3 cellular contexts compared by ENCODE assay signal in the genomic region with DNA sequence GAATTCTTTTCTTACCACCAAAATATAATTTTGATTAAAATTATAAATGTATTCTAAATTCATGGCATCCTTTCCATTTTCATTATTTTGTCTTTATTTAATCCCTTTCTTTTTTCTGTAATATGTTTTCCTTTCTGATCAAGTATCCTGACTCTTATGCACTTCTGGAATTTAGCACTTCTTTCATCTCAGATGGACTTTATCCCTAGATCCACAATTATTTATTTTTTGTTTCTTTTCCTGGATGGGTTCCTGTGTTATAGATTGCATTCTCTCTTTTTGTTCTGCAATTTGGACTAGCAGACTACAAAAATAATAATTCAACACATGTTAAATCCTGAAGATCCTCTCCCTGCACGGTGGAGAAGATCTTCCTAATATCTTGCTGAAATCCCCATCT.
TF ChIP-seq lines count a peak whose summit lies in the region.

No MANE protein-coding gene starts in this region.

TF ChIP-seq in liver, 16 proteins besides CTCF, POLR2A, EP300 and RAD21:
- TF ChIP-seq HNF4G (IDR thresholded peaks at IDR 0.05) (peak; percentile 23), GABPA (IDR thresholded peaks at IDR 0.05 in 1 of 2, conservative IDR thresholded peaks at IDR 0.05 in 1 of 2) (no peak), RXRA (IDR thresholded peaks at IDR 0.05) (peak in 1 of 2 donors; percentile 19), HNF4A (conservative IDR thresholded peaks at IDR 0.05) (peak; percentile 78 to 85), NR2F2 (IDR thresholded peaks at IDR 0.05) (no peak)
TF ChIP-seq in liver: peak in this region for 3.

TF ChIP-seq in HepG2, 621 proteins besides CTCF, POLR2A, EP300 and RAD21:
- no peak for TF ChIP-seq ZNF720 (CRISPR knock-in tag; IDR thresholded peaks at IDR 0.05)

TF ChIP-seq in K562, 482 proteins besides CTCF, POLR2A, EP300 and RAD21:
- TF ChIP-seq, protein P1, sequence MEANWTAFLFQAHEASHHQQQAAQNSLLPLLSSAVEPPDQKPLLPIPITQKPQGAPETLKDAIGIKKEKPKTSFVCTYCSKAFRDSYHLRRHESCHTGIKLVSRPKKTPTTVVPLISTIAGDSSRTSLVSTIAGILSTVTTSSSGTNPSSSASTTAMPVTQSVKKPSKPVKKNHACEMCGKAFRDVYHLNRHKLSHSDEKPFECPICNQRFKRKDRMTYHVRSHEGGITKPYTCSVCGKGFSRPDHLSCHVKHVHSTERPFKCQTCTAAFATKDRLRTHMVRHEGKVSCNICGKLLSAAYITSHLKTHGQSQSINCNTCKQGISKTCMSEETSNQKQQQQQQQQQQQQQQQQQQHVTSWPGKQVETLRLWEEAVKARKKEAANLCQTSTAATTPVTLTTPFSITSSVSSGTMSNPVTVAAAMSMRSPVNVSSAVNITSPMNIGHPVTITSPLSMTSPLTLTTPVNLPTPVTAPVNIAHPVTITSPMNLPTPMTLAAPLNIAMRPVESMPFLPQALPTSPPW (CRISPR knock-in tag; IDR thresholded peaks at IDR 0.05) = no peak
- no peak for TF ChIP-seq EZH2 (IDR thresholded peaks at IDR 0.05; ENCODE audit: borderline replicate concordance, low read depth, low read length)
- no peak for TF ChIP-seq PTBP1 (IDR thresholded peaks at IDR 0.05; ENCODE audit: low read depth, low read length)
- no peak for TF ChIP-seq ZBTB34 (CRISPR knock-in tag; IDR thresholded peaks at IDR 0.05)
- no peak for TF ChIP-seq EP400 (IDR thresholded peaks at IDR 0.05)
- TF ChIP-seq HMG20A (CRISPR knock-in tag; conservative IDR thresholded peaks at IDR 0.05) = no peak
- no peak for TF ChIP-seq TAL1 (IDR thresholded peaks at IDR 0.05)
- TF ChIP-seq, protein P2, sequence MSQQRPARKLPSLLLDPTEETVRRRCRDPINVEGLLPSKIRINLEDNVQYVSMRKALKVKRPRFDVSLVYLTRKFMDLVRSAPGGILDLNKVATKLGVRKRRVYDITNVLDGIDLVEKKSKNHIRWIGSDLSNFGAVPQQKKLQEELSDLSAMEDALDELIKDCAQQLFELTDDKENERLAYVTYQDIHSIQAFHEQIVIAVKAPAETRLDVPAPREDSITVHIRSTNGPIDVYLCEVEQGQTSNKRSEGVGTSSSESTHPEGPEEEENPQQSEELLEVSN (IDR thresholded peaks at IDR 0.05; ENCODE audit: borderline replicate concordance in 1 of 2, extremely low read depth in 1 of 2, insufficient read depth in 1 of 2, insufficient read length in 1 of 2, low read depth in 1 of 2, low read length in 1 of 2, poor library complexity in 1 of 2, severe bottlenecking in 1 of 2) = no peak
- TF ChIP-seq ERF (CRISPR knock-in tag; IDR thresholded peaks at IDR 0.05) = no peak
- TF ChIP-seq HDAC1 (IDR thresholded peaks at IDR 0.05) = no peak
- TF ChIP-seq ZNF717 (CRISPR knock-in tag; IDR thresholded peaks at IDR 0.05) = no peak
- no peak for TF ChIP-seq DNMT1 (IDR thresholded peaks at IDR 0.05)
- TF ChIP-seq FIP1L1 (IDR thresholded peaks at IDR 0.05; ENCODE audit: low read depth, low read length, poor library complexity, severe bottlenecking) = no peak
- no peak for TF ChIP-seq ZMIZ1 (IDR thresholded peaks at IDR 0.05; ENCODE audit: low read depth in 2 of 2, low read length in 2 of 2)
- TF ChIP-seq ZNF217 (CRISPR knock-in tag; IDR thresholded peaks at IDR 0.05) = no peak
